In genomic region chr11:20127671-20128527, GRCh38 we compare ENCODE assay signal across 9 cellular contexts. TPM values are rescaled to one million over a fixed set of nuclear protein-coding genes. Genes with fewer than 3 reads are reported as not detected.
DNase-seq lines count a peak whose midpoint lies in the region; ATAC-seq and TF ChIP-seq lines count a peak whose summit lies in the region.
"Had no signal": no experiment of that assay in that cellular context is flagged by ENCODE, and none has a peak within 500 bp of the region (broad histone marks: within the 10 kb centered on the region; RNA-seq: fewer than 3 reads in every experiment).

No MANE protein-coding gene starts in this region.

- H2AFZ ChIP-seq in MM.1S (ENCODE audit: low read length) = no peak overlapping the region

- H3K27ac Mint-ChIP-seq in Calu3 (ENCODE audit: unreplicated experiment) = no peak overlapping the region
- no peak overlapping the region for H3K27ac Mint-ChIP-seq in activated naive CD4-positive, alpha-beta T cell treated with anti-CD3 and anti-CD28 coated beads, Interleukin-2, amount 10 ng/mL, durations not matched to agents 7 days and 5 days

- peaks cover 9% of the 10 kb centered on the region for H3K4me1 Mint-ChIP-seq in Calu3 (ENCODE audit: low read depth, unreplicated experiment)
- H3K4me1 Mint-ChIP-seq in activated naive CD4-positive, alpha-beta T cell treated with anti-CD3 and anti-CD28 coated beads, Interleukin-2, amount 10 ng/mL, durations not matched to agents 7 days and 5 days = peaks cover 10% of the 10 kb centered on the region

- H3K4me2 ChIP-seq in MM.1S (ENCODE audit: low read depth, low read length) = no peak overlapping the region

- H3K4me3 ChIP-seq in MM.1S (ENCODE audit: low read length) = no peak overlapping the region
- H3K4me3 ChIP-seq in psoas muscle = no peak overlapping the region

- H3K27ac ChIP-seq in MM.1S (ENCODE audit: low read length) (no peak overlapping the region), psoas muscle (no peak overlapping the region)

- DNase-seq in Calu3 (peak; percentile 86), MM.1S (peak; percentile 73), head of caudate nucleus (peak; percentile 62 to 96 (median 90)), psoas muscle (peak; percentile 73 to 86)
- DNase-seq in activated naive CD4-positive, alpha-beta T cell treated with anti-CD3 and anti-CD28 coated beads, Interleukin-2, amount 10 ng/mL, durations not matched to agents 7 days and 5 days = peak; percentile 84

- ATAC-seq in GM21576 (IDR thresholded peaks at IDR 0.05; ENCODE audit: unreplicated experiment) (peak; percentile 58), SK-N-SH treated with all-trans-retinoic acid at 6 μM for 48 hours (peak; percentile 85), psoas muscle (peak; percentile 79 to 96 (median 90)), HG03439 (IDR thresholded peaks at IDR 0.05; ENCODE audit: unreplicated experiment) (no peak)

- CTCF ChIA-PET in Calu3 (lab: Charles Lee) = interaction anchor here (0.7 to 2.1 kb wide), 13 partner anchors 9 to 482 kb away, joined by 3 to 30 read pairs (median 5); no protein-coding TSS in a partner anchor
- CTCF ChIA-PET in activated naive CD4-positive, alpha-beta T cell treated with anti-CD3 and anti-CD28 coated beads, Interleukin-2, amount 10 ng/mL, durations not matched to agents 7 days and 5 days (lab: Charles Lee) = interaction anchor here (0.6 to 5.7 kb wide), 32 partner anchors 9 to 568 kb away, joined by 3 to 96 read pairs (median 4); partner anchors contain the start of gene DBX1

- WGBS in psoas muscle, 3 donors = 62 to 65% (median 62%) methylated on average over 16 of the region's 16 CpGs

- H3K36me3 Mint-ChIP-seq in Calu3 (ENCODE audit: insufficient read depth, unreplicated experiment) = no peaks in the 10 kb centered on the region
- H3K36me3 Mint-ChIP-seq in activated naive CD4-positive, alpha-beta T cell treated with anti-CD3 and anti-CD28 coated beads, Interleukin-2, amount 10 ng/mL, durations not matched to agents 7 days and 5 days = no peaks in the 10 kb centered on the region

- peak; percentile 87 for TF ChIP-seq CTCF in Calu3 (IDR thresholded peaks at IDR 0.05; ENCODE audit: unreplicated experiment)
- peak; percentile 85 for TF ChIP-seq CTCF in MM.1S (IDR thresholded peaks at IDR 0.05; ENCODE audit: low read length)
- peak; percentile 86 for TF ChIP-seq CTCF in psoas muscle (IDR thresholded peaks at IDR 0.05)

- H3K9me3 ChIP-seq in MM.1S (replicated peaks; ENCODE audit: insufficient read depth, low read length) = no peaks in the 10 kb centered on the region
- H3K9me3 ChIP-seq in psoas muscle = no peaks in the 10 kb centered on the region

- H3K9ac ChIP-seq in MM.1S (ENCODE audit: low read length) = no peak overlapping the region

- no peaks in the 10 kb centered on the region for H3K36me3 ChIP-seq in MM.1S (replicated peaks; ENCODE audit: insufficient read depth, low read length)
- H3K36me3 ChIP-seq in psoas muscle (ENCODE audit: insufficient read depth in 1 of 2, low read depth in 1 of 2) = no peaks in the 10 kb centered on the region

- BruUV-seq in Calu3 (replicated peaks; lab: Mats Ljungman, UMichigan) = no TSS peak

- H3K79me2 ChIP-seq in MM.1S (ENCODE audit: low read length) = no peaks in the 10 kb centered on the region

- peaks cover 2% of the 10 kb centered on the region for H3K27me3 Mint-ChIP-seq in Calu3 (ENCODE audit: unreplicated experiment)
- peaks cover 41% of the 10 kb centered on the region for H3K27me3 Mint-ChIP-seq in activated naive CD4-positive, alpha-beta T cell treated with anti-CD3 and anti-CD28 coated beads, Interleukin-2, amount 10 ng/mL, durations not matched to agents 7 days and 5 days

- H3K4me3 Mint-ChIP-seq in Calu3 (ENCODE audit: low read depth, unreplicated experiment) = no peak overlapping the region
- H3K4me3 Mint-ChIP-seq in activated naive CD4-positive, alpha-beta T cell treated with anti-CD3 and anti-CD28 coated beads, Interleukin-2, amount 10 ng/mL, durations not matched to agents 7 days and 5 days = no peak overlapping the region

- H3K9me2 ChIP-seq in MM.1S (replicated peaks; ENCODE audit: insufficient read depth, low read length) = no peaks in the 10 kb centered on the region

- no peaks in the 10 kb centered on the region for H3K9me3 Mint-ChIP-seq in Calu3 (ENCODE audit: low read depth, unreplicated experiment)
- H3K9me3 Mint-ChIP-seq in activated naive CD4-positive, alpha-beta T cell treated with anti-CD3 and anti-CD28 coated beads, Interleukin-2, amount 10 ng/mL, durations not matched to agents 7 days and 5 days = no peaks in the 10 kb centered on the region

- H3K27me3 ChIP-seq in MM.1S (replicated peaks; ENCODE audit: insufficient read depth, low read length) (no peaks in the 10 kb centered on the region), psoas muscle (ENCODE audit: insufficient read depth in 3 of 3, low read length in 2 of 3) (no peaks in the 10 kb centered on the region)

- H4K20me1 ChIP-seq in MM.1S (ENCODE audit: insufficient read depth, low read length) = no peaks in the 10 kb centered on the region

- H3K4me1 ChIP-seq in MM.1S (ENCODE audit: low read length) = no peaks in the 10 kb centered on the region
- no peaks in the 10 kb centered on the region for H3K4me1 ChIP-seq in psoas muscle

- intact Hi-C loops in Calu3 (cut with micrococcal nuclease; ENCODE audit: unreplicated experiment) (loop anchor here (1.0 to 10.0 kb wide), 5 partner anchors 209 to 883 kb away; partner anchors contain the start of gene E2F8), head of caudate nucleus (cut with DNase I) (loop anchor here (5.0 kb wide), 2 partner anchors 209 to 224 kb away; no protein-coding TSS in a partner anchor), psoas muscle (cut with DNase I) (loop anchor here (2.0 to 5.0 kb wide), 5 partner anchors 176 to 483 kb away; no protein-coding TSS in a partner anchor)

- H3F3A ChIP-seq in MM.1S (ENCODE audit: insufficient read depth, low read length) = no peaks in the 10 kb centered on the region

TF ChIP-seq in SK-N-SH treated with all-trans-retinoic acid at 6 μM for 48 hours, 23 proteins besides CTCF, POLR2A, EP300 and RAD21:
- TF ChIP-seq GLIS3 (CRISPR knock-in tag; IDR thresholded peaks at IDR 0.05) (no peak), ZFP3 (CRISPR knock-in tag; IDR thresholded peaks at IDR 0.05) (peak; percentile 82)

RNA-seq across cellular contexts. Expression of gene DBX1, which starts 32.4 kb away (rescaled TPM):
- total RNA-seq in Calu3 (2022) (not detected in 2 replicates), psoas muscle (not detected)
- polyA plus RNA-seq in psoas muscle = not detected
- total RNA-seq: T-helper 1 cell treated with Interleukin-12 subunit alpha and Interleukin-12 subunit beta and Interleukin-4 antibody, amounts not matched to agents 30 ng/mL and 1 ng/mL, for 36 hours had no signal
